Comparison of ENCODE assay signal across 9 cellular contexts in the genomic region with DNA sequence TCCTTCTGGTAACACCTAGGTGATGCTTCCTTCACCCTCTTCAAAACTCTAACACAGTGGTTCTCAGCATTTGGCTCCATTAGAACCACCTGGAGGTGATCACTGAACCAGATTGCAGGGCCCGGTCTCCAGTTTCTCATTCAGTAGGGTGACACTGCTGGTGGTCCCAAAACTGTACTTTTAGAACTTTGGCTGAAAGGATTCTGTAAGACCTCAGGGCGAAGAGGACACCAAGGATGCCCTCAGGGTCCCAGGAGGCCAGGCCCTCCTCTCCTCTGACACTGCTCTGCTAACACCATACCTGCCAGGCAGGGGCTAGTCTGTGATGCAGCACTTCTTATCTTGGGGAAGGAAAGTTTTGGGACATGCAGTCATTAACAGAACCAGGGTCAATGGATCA. TPM values are rescaled to one million over a fixed set of nuclear protein-coding genes. Genes with fewer than 3 reads are reported as not detected.
"Had no signal": no experiment of that assay in that cellular context is flagged by ENCODE, and none has a peak within 500 bp of the region (broad histone marks: within the 10 kb centered on the region; RNA-seq: fewer than 3 reads in every experiment).

No MANE protein-coding gene starts in this region.

- H3K36me3 ChIP-seq: HAP-1 had no signal

- H3K27ac ChIP-seq: GM23248 had no signal

- H3K9me3 ChIP-seq: HAP-1 had no signal

- H3K9ac ChIP-seq: GM23248 had no signal

- H3K4me3 Mint-ChIP-seq: GM23338, H9, HFFc6 had no signal

- ATAC-seq: GM23338 had no signal

- H3K4me3 ChIP-seq: GM23248, GM23338, HAP-1 had no signal

- H3K4me1 ChIP-seq: HAP-1 had no signal

- H3K9me3 Mint-ChIP-seq: GM23338, H9, HFFc6 had no signal

- H3K27ac Mint-ChIP-seq: GM23338, H9, HFFc6 had no signal

- DNase-seq: GM23248, GOT3, H7, HCEC 1CT, HFFc6 had no signal

RNA-seq across cellular contexts. Expression of a gene that starts 9.0 kb away (rescaled TPM):
- total RNA-seq: GM23248, H4, H9 had no signal
- polyA plus RNA-seq: GM23248 had no signal
